20 cellular contexts compared by ENCODE assay signal in genomic region chr2:238149841-238150572, GRCh38. TPM values are rescaled to one million over a fixed set of nuclear protein-coding genes. Genes with fewer than 3 reads are reported as not detected.
DNase-seq lines count a peak whose midpoint lies in the region; ATAC-seq and TF ChIP-seq lines count a peak whose summit lies in the region.
"Had no signal": no experiment of that assay in that cellular context is flagged by ENCODE, and none has a peak within 500 bp of the region (broad histone marks: within the 10 kb centered on the region; RNA-seq: fewer than 3 reads in every experiment).

No MANE protein-coding gene starts in this region.

- H3K27me3 ChIP-seq in right cardiac atrium (ENCODE audit: control insufficient read depth, insufficient read depth) = no peaks in the 10 kb centered on the region
- no peaks in the 10 kb centered on the region for H3K27me3 ChIP-seq in Panc1 (ENCODE audit: control insufficient read depth, insufficient read depth, low read length)
- no peaks in the 10 kb centered on the region for H3K27me3 ChIP-seq in naive thymus-derived CD4-positive, alpha-beta T cell (ENCODE audit: control insufficient read depth in 2 of 2, insufficient read depth in 2 of 2, low read length in 2 of 2)
- H3K27me3 ChIP-seq: BLaER1 treated with 17β-estradiol and CSF1 and Interleukin-3, amounts not matched to agents 10 nM and 100 nM had no signal

- CTCF ChIA-PET in Panc1 (lab: Charles Lee) = no interaction called here
- CTCF ChIA-PET in naive thymus-derived CD4-positive, alpha-beta T cell (lab: Charles Lee) = no interaction called here

- no peak overlapping the region for H3K4me3 ChIP-seq in right cardiac atrium (ENCODE audit: low read length)
- H3K4me3 ChIP-seq in Panc1 (ENCODE audit: low read depth in 2 of 2, low read length in 2 of 2) = no peak overlapping the region
- H3K4me3 ChIP-seq in mucosa of descending colon = no peak overlapping the region
- H3K4me3 ChIP-seq in naive thymus-derived CD4-positive, alpha-beta T cell (ENCODE audit: low read length) = no peak overlapping the region
- H3K4me3 ChIP-seq: BLaER1 treated with 17β-estradiol and CSF1 and Interleukin-3, amounts not matched to agents 10 nM and 100 nM; GM23248 had no signal

- in situ Hi-C loops in Panc1 (cut with HindIII; ENCODE audit: low pct_unique_long_range_greater_than_20kb, low sequenced_read_pairs) = no loop called here

- H3K4me3 Mint-ChIP-seq in stimulated activated memory B cell treated with anti-CD40 and anti-IgM and Interleukin-4, amounts not matched to agents 10 μg/mL and 1 μg/mL and 100 μg/mL, for 72 hours = no peak overlapping the region
- H3K4me3 Mint-ChIP-seq in naive thymus-derived CD4-positive, alpha-beta T cell = no peak overlapping the region
- H3K4me3 Mint-ChIP-seq: CD8-positive, alpha-beta memory T cell had no signal

- POLR2A ChIA-PET in Panc1 (lab: Charles Lee) = no interaction called here
- POLR2A ChIA-PET in naive thymus-derived CD4-positive, alpha-beta T cell (lab: Charles Lee) = no interaction called here

- ATAC-seq in right cardiac atrium (no peak), left cardiac atrium (no peak), Panc1 (peak; percentile 34), mucosa of descending colon (peak; percentile 22)
- peak; percentile 5 for ATAC-seq in stimulated activated memory B cell treated with anti-CD40 and anti-IgM and Interleukin-4, amounts not matched to agents 10 μg/mL and 1 μg/mL and 100 μg/mL, for 72 hours
- no peak for ATAC-seq in naive thymus-derived CD4-positive, alpha-beta T cell
- ATAC-seq: HCT116 had no signal

- DNase-seq in right cardiac atrium (peak in 2 of 3 donors; percentile 33 to 51), left cardiac atrium (no peak), Panc1 (ENCODE audit: low read depth, low spot score) (no peak), mucosa of descending colon (no peak), NCI-H1105 (lab: John Stamatoyannopoulos, UW) (no peak)
- no peak for DNase-seq in activated naive CD4-positive, alpha-beta T cell treated with Interleukin-2 at 50 U/mL for 16 hours
- DNase-seq in naive thymus-derived CD4-positive, alpha-beta T cell = no peak
- DNase-seq: CD8-positive, alpha-beta memory T cell; DMS79 treated with DMSO at 0.1 percent for 48 hours; GM23248; Kasumi-1; NCI-H1105 treated with DMSO at 0.1 percent for 48 hours; NCI-H1930; NCI-H510A treated with DMSO at 0.1 percent for 48 hours; SIG-M5 had no signal

- no peaks in the 10 kb centered on the region for H3K27me3 Mint-ChIP-seq in stimulated activated memory B cell treated with anti-CD40 and anti-IgM and Interleukin-4, amounts not matched to agents 10 μg/mL and 1 μg/mL and 100 μg/mL, for 72 hours
- no peaks in the 10 kb centered on the region for H3K27me3 Mint-ChIP-seq in naive thymus-derived CD4-positive, alpha-beta T cell
- H3K27me3 Mint-ChIP-seq: CD8-positive, alpha-beta memory T cell had no signal

- intact Hi-C loops in right cardiac atrium (cut with DNase I) = no loop called here
- intact Hi-C loops in left cardiac atrium (cut with DNase I) = no loop called here
- intact Hi-C loops in Panc1 (cut with micrococcal nuclease; ENCODE audit: unreplicated experiment) = no loop called here
- intact Hi-C loops in mucosa of descending colon (cut with DNase I, micrococcal nuclease) = no loop called here
- intact Hi-C loops in naive thymus-derived CD4-positive, alpha-beta T cell (cut with micrococcal nuclease) = no loop called here

- WGBS in right cardiac atrium = 78% methylated on average over 14 of the region's 14 CpGs

- H3K27ac ChIP-seq in right cardiac atrium (ENCODE audit: low read length) (no peak overlapping the region), Panc1 (ENCODE audit: low read length) (no peak overlapping the region)
- H3K27ac ChIP-seq in naive thymus-derived CD4-positive, alpha-beta T cell (ENCODE audit: low read depth, low read length) = no peak overlapping the region
- H3K27ac ChIP-seq: BLaER1 treated with 17β-estradiol and CSF1 and Interleukin-3, amounts not matched to agents 10 nM and 100 nM; GM23248 had no signal

- no peaks in the 10 kb centered on the region for H3K4me1 ChIP-seq in right cardiac atrium (ENCODE audit: control insufficient read depth, insufficient read depth, low read length)
- H3K4me1 ChIP-seq in Panc1 (ENCODE audit: control insufficient read depth, insufficient read depth, low read length) = no peaks in the 10 kb centered on the region
- no peaks in the 10 kb centered on the region for H3K4me1 ChIP-seq in mucosa of descending colon (ENCODE audit: low read depth)
- no peaks in the 10 kb centered on the region for H3K4me1 ChIP-seq in naive thymus-derived CD4-positive, alpha-beta T cell (ENCODE audit: control insufficient read depth in 2 of 2, insufficient read depth in 2 of 2, low read length in 2 of 2)

- no peak overlapping the region for H3K27ac Mint-ChIP-seq in stimulated activated memory B cell treated with anti-CD40 and anti-IgM and Interleukin-4, amounts not matched to agents 10 μg/mL and 1 μg/mL and 100 μg/mL, for 72 hours
- no peak overlapping the region for H3K27ac Mint-ChIP-seq in naive thymus-derived CD4-positive, alpha-beta T cell
- H3K27ac Mint-ChIP-seq: CD8-positive, alpha-beta memory T cell had no signal

- TF ChIP-seq CTCF in Panc1 (IDR thresholded peaks at IDR 0.05) (no peak), mucosa of descending colon (IDR thresholded peaks at IDR 0.05) (no peak)

- BruUV-seq in Panc1 (replicated peaks; lab: Mats Ljungman, UMichigan) = no TSS peak

- no peaks in the 10 kb centered on the region for H3K9me3 ChIP-seq in right cardiac atrium (ENCODE audit: control insufficient read depth, low read length)
- H3K9me3 ChIP-seq in Panc1 (ENCODE audit: control insufficient read depth, insufficient read depth, low read depth, low read length) = no peaks in the 10 kb centered on the region
- no peaks in the 10 kb centered on the region for H3K9me3 ChIP-seq in mucosa of descending colon
- no peaks in the 10 kb centered on the region for H3K9me3 ChIP-seq in naive thymus-derived CD4-positive, alpha-beta T cell (ENCODE audit: control insufficient read depth in 2 of 3, low read length in 3 of 3)

- peaks cover 5% of the 10 kb centered on the region for H3K9me3 Mint-ChIP-seq in stimulated activated memory B cell treated with anti-CD40 and anti-IgM and Interleukin-4, amounts not matched to agents 10 μg/mL and 1 μg/mL and 100 μg/mL, for 72 hours
- peaks cover 0 to 5% (median 0%) of the 10 kb centered on the region in 11 donors for H3K9me3 Mint-ChIP-seq in naive thymus-derived CD4-positive, alpha-beta T cell

- H3K36me3 ChIP-seq in Panc1 (ENCODE audit: control insufficient read depth, insufficient read depth, low read length) = no peaks in the 10 kb centered on the region
- no peaks in the 10 kb centered on the region for H3K36me3 ChIP-seq in mucosa of descending colon (ENCODE audit: low read depth)
- no peaks in the 10 kb centered on the region for H3K36me3 ChIP-seq in naive thymus-derived CD4-positive, alpha-beta T cell (ENCODE audit: control insufficient read depth in 2 of 3, insufficient read depth in 3 of 3, low read length in 3 of 3)
- H3K36me3 ChIP-seq: BLaER1 treated with 17β-estradiol and CSF1 and Interleukin-3, amounts not matched to agents 10 nM and 100 nM had no signal

- no peaks in the 10 kb centered on the region for H3K4me1 Mint-ChIP-seq in stimulated activated memory B cell treated with anti-CD40 and anti-IgM and Interleukin-4, amounts not matched to agents 10 μg/mL and 1 μg/mL and 100 μg/mL, for 72 hours
- H3K4me1 Mint-ChIP-seq in naive thymus-derived CD4-positive, alpha-beta T cell = no peaks in the 10 kb centered on the region
- H3K4me1 Mint-ChIP-seq: CD8-positive, alpha-beta memory T cell had no signal

- no peaks in the 10 kb centered on the region for H3K36me3 Mint-ChIP-seq in stimulated activated memory B cell treated with anti-CD40 and anti-IgM and Interleukin-4, amounts not matched to agents 10 μg/mL and 1 μg/mL and 100 μg/mL, for 72 hours
- no peaks in the 10 kb centered on the region for H3K36me3 Mint-ChIP-seq in naive thymus-derived CD4-positive, alpha-beta T cell
- H3K36me3 Mint-ChIP-seq: CD8-positive, alpha-beta memory T cell had no signal

RNA-seq across cellular contexts. Expression of gene ERFE, which starts 8.8 kb away (rescaled TPM):
- total RNA-seq in right cardiac atrium = under 1 TPM in 3 of 4 donors, not detected in 1; 0.35 to 0.81 (median 0.69) TPM
- polyA plus RNA-seq in right cardiac atrium = 0.16 TPM
- total RNA-seq in left cardiac atrium = 1 to 10 TPM in 1 of 2 donors, not detected in 1; 1.2 TPM
- total RNA-seq in Panc1 (2021; ENCODE audit: unreplicated experiment) = 10.3 TPM
- 7.3 TPM for polyA plus RNA-seq in Panc1 (2012; ENCODE audit: insufficient read length)
- total RNA-seq in mucosa of descending colon = under 1 TPM; 0.38 to 0.58 (median 0.51) TPM
- under 1 TPM in 2 of 5 experiments, not detected in 3; 0.29 to 0.31 TPM for total RNA-seq in naive thymus-derived CD4-positive, alpha-beta T cell
- polyA plus RNA-seq in naive thymus-derived CD4-positive, alpha-beta T cell = not detected
- polyA plus RNA-seq: CD8-positive, alpha-beta memory T cell had no signal

RNA-seq across cellular contexts. Expression of gene KLHL30, which starts 11.5 kb away (rescaled TPM):
- total RNA-seq in right cardiac atrium (10 to 100 TPM; 16.9 to 34.4 (median 23.8) TPM), left cardiac atrium (10 to 100 TPM; 15.8 to 16.6 TPM), Panc1 (2021; ENCODE audit: unreplicated experiment) (0.26 TPM), mucosa of descending colon (1 to 10 TPM in 1 of 3 donors, under 1 TPM in 2; 0.17 to 1.1 (median 0.24) TPM)
- polyA plus RNA-seq in right cardiac atrium = 15.9 TPM
- polyA plus RNA-seq in Panc1 (2012; ENCODE audit: insufficient read length) = 0.06 TPM
- total RNA-seq in naive thymus-derived CD4-positive, alpha-beta T cell = not detected
- not detected for polyA plus RNA-seq in naive thymus-derived CD4-positive, alpha-beta T cell
- total RNA-seq: CD8-positive, alpha-beta memory T cell; RPMI7951 had no signal
- polyA plus RNA-seq: CD8-positive, alpha-beta memory T cell had no signal

RNA-seq across cellular contexts. Expression of gene ESPNL, which starts 49.9 kb away (rescaled TPM):
- total RNA-seq in right cardiac atrium (under 1 TPM; 0.29 to 0.60 (median 0.56) TPM), left cardiac atrium (under 1 TPM; 0.15 to 0.26 TPM), Panc1 (2021; ENCODE audit: unreplicated experiment) (0.85 TPM), mucosa of descending colon (under 1 TPM; 0.23 to 0.63 (median 0.47) TPM)
- 0.79 TPM for polyA plus RNA-seq in right cardiac atrium
- 1.5 TPM for polyA plus RNA-seq in Panc1 (2012; ENCODE audit: insufficient read length)
- under 1 TPM in 4 of 5 experiments, not detected in 1; 0.07 to 0.35 (median 0.31) TPM for total RNA-seq in naive thymus-derived CD4-positive, alpha-beta T cell
- not detected for polyA plus RNA-seq in naive thymus-derived CD4-positive, alpha-beta T cell
- total RNA-seq: A172; CD8-positive, alpha-beta memory T cell had no signal
- polyA plus RNA-seq: CD8-positive, alpha-beta memory T cell had no signal

RNA-seq across cellular contexts. Expression of gene ILKAP, which starts 53.5 kb away (rescaled TPM):
- total RNA-seq in right cardiac atrium (10 to 100 TPM; 24.4 to 34.1 (median 30.7) TPM), left cardiac atrium (10 to 100 TPM; 23.4 to 27.9 TPM), Panc1 (2021; ENCODE audit: unreplicated experiment) (49.9 TPM), mucosa of descending colon (10 to 100 TPM; 33.2 to 55.7 (median 39.9) TPM)
- 34.3 TPM for polyA plus RNA-seq in right cardiac atrium
- 40.0 TPM for polyA plus RNA-seq in Panc1 (2012; ENCODE audit: insufficient read length)
- total RNA-seq in naive thymus-derived CD4-positive, alpha-beta T cell = 100 to 1,000 TPM in 2 of 5 experiments, 10 to 100 TPM in 3; 68.1 to 126 (median 90.9) TPM
- polyA plus RNA-seq in naive thymus-derived CD4-positive, alpha-beta T cell = 10 to 100 TPM; 40.6 to 48.1 TPM

Comparison
In these comparisons a context has a peak if more than half of its experiments do, and no peak if none do; other contexts are left out.
1. DNase-seq: peak in right cardiac atrium (2 of 3); none in left cardiac atrium (single experiment), Panc1 (single experiment), mucosa of descending colon (0 of 3), activated naive CD4-positive, alpha-beta T cell treated with Interleukin-2 at 50 U/mL for 16 hours (single experiment), NCI-H1105 (single experiment) and naive thymus-derived CD4-positive, alpha-beta T cell (0 of 9).
2. ATAC-seq: peak in Panc1 (single experiment), mucosa of descending colon (single experiment) and stimulated activated memory B cell treated with anti-CD40 and anti-IgM and Interleukin-4, amounts not matched to agents 10 μg/mL and 1 μg/mL and 100 μg/mL, for 72 hours (single experiment); none in right cardiac atrium (0 of 2), left cardiac atrium (0 of 2) and naive thymus-derived CD4-positive, alpha-beta T cell (single experiment).
3. RNA of gene KLHL30, which starts 11.5 kb away (total RNA-seq): 16.9 to 34.4 TPM in right cardiac atrium and 15.8 to 16.6 TPM in left cardiac atrium; 0.26 TPM in Panc1 (single experiment), 0.17 to 1.1 TPM in mucosa of descending colon and not detected in naive thymus-derived CD4-positive, alpha-beta T cell; every median in the first group is over 4 times any median in the second.